9 cellular contexts compared by ENCODE assay signal in the genomic region with DNA sequence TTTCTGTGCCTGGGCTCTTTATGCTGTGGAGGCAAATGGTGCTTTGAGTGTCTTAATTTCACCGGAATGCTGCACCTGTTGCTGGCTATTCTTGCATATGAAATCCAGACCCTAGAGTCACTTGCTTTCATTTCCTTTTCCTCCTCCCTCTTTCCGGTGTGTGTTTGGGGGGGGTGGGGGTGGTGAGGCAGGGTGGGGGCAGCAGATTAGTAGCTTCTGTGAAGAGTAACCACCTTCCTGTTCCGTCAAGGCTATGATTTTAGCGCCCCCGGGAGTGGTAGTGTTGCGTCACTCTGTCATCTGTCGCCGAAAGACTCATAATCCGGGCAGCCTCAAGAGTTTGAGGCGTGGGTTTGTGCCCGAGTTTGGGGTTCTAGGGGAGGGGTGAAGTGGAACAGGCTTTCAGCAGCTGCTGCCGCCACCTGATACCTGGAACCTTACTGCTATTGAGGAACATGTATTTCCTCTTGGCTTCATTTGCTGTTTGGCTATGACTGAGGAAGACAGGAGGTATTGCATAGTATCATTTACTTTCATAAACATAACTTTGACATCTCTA. TPM values are rescaled to one million over a fixed set of nuclear protein-coding genes. Genes with fewer than 3 reads are reported as not detected.
A peak's percentile ranks its signal among the peaks of the same experiment; 100 is the strongest.
DNase-seq lines count a peak whose midpoint lies in the region; ATAC-seq, FAIRE-seq and TF ChIP-seq lines count a peak whose summit lies in the region.
"Had no signal": no experiment of that assay in that cellular context is flagged by ENCODE, and none has a peak within 500 bp of the region (broad histone marks: within the 10 kb centered on the region; RNA-seq: fewer than 3 reads in every experiment).

No MANE protein-coding gene starts in this region.

- H3K9ac ChIP-seq in HepG2 (ENCODE audit: insufficient read depth, low read depth, low read length): no peak overlapping the region

- TF ChIP-seq EP300 in HepG2 (IDR thresholded peaks at IDR 0.05; ENCODE audit: low read depth in 2 of 2, low read length in 2 of 2) (no peak), HepG2 (CRISPR knock-in tag; IDR thresholded peaks at IDR 0.05; ENCODE audit: borderline replicate concordance) (no peak)

- 92% methylated on average over 12 of the region's 12 CpGs for WGBS in HepG2 (ENCODE audit: low lambda C conversion rate)

- DNase-seq in A673 (ENCODE audit: low spot score) (peak; percentile 76), HepG2 (ENCODE audit: low spot score) (no peak), thoracic aorta (ENCODE audit: low spot score) (no peak), progenitor cell of endocrine pancreas (ENCODE audit: low spot score, unreplicated experiment) (no peak), pons (ENCODE audit: low spot score) (no peak)
- DNase-seq in activated CD8-positive, alpha-beta T cell treated with anti-CD3 and anti-CD28 coated beads for 36 hours: peak; percentile 92

- H3K4me2 ChIP-seq in HepG2 (ENCODE audit: low read depth, low read length): no peak overlapping the region

- no peak for FAIRE-seq in HepG2 (lab: Jason Lieb, UNC)

- CTCF ChIA-PET in A673 (lab: Charles Lee): no interaction called here
- CTCF ChIA-PET in activated CD8-positive, alpha-beta T cell treated with anti-CD3 and anti-CD28 coated beads for 36 hours (lab: Charles Lee): interaction anchor here (1.0 kb wide), 1 partner anchor 9 kb away, joined by 3 read pairs; no protein-coding TSS in a partner anchor
- CTCF ChIA-PET in HepG2 (lab: Yijun Ruan, JAX; ENCODE audit: low intra/inter-chr PET ratio, low total read pairs): no interaction called here

- TF ChIP-seq CTCF in A673 (conservative IDR thresholded peaks at IDR 0.05; ENCODE audit: low read depth, low read length): no peak
- no peak for TF ChIP-seq CTCF in activated CD8-positive, alpha-beta T cell treated with anti-CD3 and anti-CD28 coated beads for 36 hours (IDR thresholded peaks at IDR 0.05)
- TF ChIP-seq CTCF in HepG2 (CRISPR knock-in tag; IDR thresholded peaks at IDR 0.05): no peak
- TF ChIP-seq CTCF in thoracic aorta (IDR thresholded peaks at IDR 0.05): no peak
- no peak for TF ChIP-seq CTCF in progenitor cell of endocrine pancreas (IDR thresholded peaks at IDR 0.05; ENCODE audit: unreplicated experiment)

- peaks cover 50% of the 10 kb centered on the region for H3K4me1 Mint-ChIP-seq in activated CD8-positive, alpha-beta T cell treated with anti-CD3 and anti-CD28 coated beads for 36 hours (ENCODE audit: low read depth)
- peaks cover 49% of the 10 kb centered on the region for H3K4me1 Mint-ChIP-seq in progenitor cell of endocrine pancreas (ENCODE audit: low read depth)

- TF ChIP-seq POLR2A in HepG2 (IDR thresholded peaks at IDR 0.05; ENCODE audit: insufficient read depth in 1 of 2, low read depth in 2 of 2, low read length in 2 of 2): no peak

- H3K4me1 ChIP-seq in A673 (ENCODE audit: insufficient read depth, low read length, poor library complexity, severe bottlenecking) (peaks cover 28% of the 10 kb centered on the region), HepG2 (ENCODE audit: insufficient read depth, low read length) (peaks cover 75% of the 10 kb centered on the region), thoracic aorta (ENCODE audit: control insufficient read depth in 1 of 2, low read depth in 2 of 2) (peaks cover 21 to 61% of the 10 kb centered on the region in 2 donors)

- H3K9me3 ChIP-seq in A673 (ENCODE audit: low read depth, low read length, poor library complexity, severe bottlenecking) (no peaks in the 10 kb centered on the region), HepG2 (ENCODE audit: low read length) (no peaks in the 10 kb centered on the region), thoracic aorta (no peaks in the 10 kb centered on the region)

- intact Hi-C loops in A673 (cut with micrococcal nuclease; ENCODE audit: unreplicated experiment): no loop called here
- intact Hi-C loops in activated CD8-positive, alpha-beta T cell treated with anti-CD3 and anti-CD28 coated beads for 36 hours (cut with micrococcal nuclease): loop anchor here (1.0 kb wide), 1 partner anchor 9 kb away; no protein-coding TSS in a partner anchor
- intact Hi-C loops in HepG2 (cut with micrococcal nuclease; ENCODE audit: unreplicated experiment): no loop called here

- H3K36me3 ChIP-seq in A673 (ENCODE audit: insufficient read depth, low read length, poor library complexity, severe bottlenecking) (no peaks in the 10 kb centered on the region), HepG2 (replicated peaks in 1 of 2; ENCODE audit: control insufficient read depth in 1 of 2, insufficient read depth in 2 of 2, low read length in 2 of 2) (peaks cover 22 to 34% of the 10 kb centered on the region in 2 experiments; a peak in 4 of 5 replicates), thoracic aorta (no peaks in the 10 kb centered on the region)

- POLR2A ChIA-PET in A673 (lab: Charles Lee; ENCODE audit: low non-redundant PET): no interaction called here
- POLR2A ChIA-PET in activated CD8-positive, alpha-beta T cell treated with anti-CD3 and anti-CD28 coated beads for 36 hours (lab: Charles Lee): interaction anchor here (0.7 to 2.7 kb wide), 3 partner anchors 9 to 17 kb away, joined by 3 to 12 read pairs (median 3); no protein-coding TSS in a partner anchor
- POLR2A ChIA-PET in HepG2 (lab: Yijun Ruan, JAX): no interaction called here

- H3K4me3 Mint-ChIP-seq in activated CD8-positive, alpha-beta T cell treated with anti-CD3 and anti-CD28 coated beads for 36 hours: peak overlapping the region; percentile 71
- no peak overlapping the region for H3K4me3 Mint-ChIP-seq in progenitor cell of endocrine pancreas (ENCODE audit: low read depth)
- H3K4me3 Mint-ChIP-seq: brain had no signal

- H3K9me3 Mint-ChIP-seq in activated CD8-positive, alpha-beta T cell treated with anti-CD3 and anti-CD28 coated beads for 36 hours: no peaks in the 10 kb centered on the region
- no peaks in the 10 kb centered on the region for H3K9me3 Mint-ChIP-seq in progenitor cell of endocrine pancreas (ENCODE audit: low read depth)
- H3K9me3 Mint-ChIP-seq: brain had no signal

- no peaks in the 10 kb centered on the region for H3K27me3 ChIP-seq in A673 (replicated peaks; ENCODE audit: insufficient read depth, low read depth, low read length, poor library complexity)
- H3K27me3 ChIP-seq in HepG2 (ENCODE audit: control insufficient read depth in 1 of 2, insufficient read depth in 2 of 2, low read length in 2 of 2): no peaks in the 10 kb centered on the region
- no peaks in the 10 kb centered on the region for H3K27me3 ChIP-seq in thoracic aorta (replicated peaks; ENCODE audit: insufficient read depth)

- H3K4me3 ChIP-seq in A673 (ENCODE audit: low read depth, low read length, poor library complexity, severe bottlenecking): peak overlapping the region; percentile 14
- H3K4me3 ChIP-seq in HepG2 (replicated peaks in 1 of 3; ENCODE audit: insufficient read depth in 1 of 3, low read depth in 2 of 3, low read length in 3 of 3): no peak overlapping the region
- H3K4me3 ChIP-seq in thoracic aorta: peak overlapping the region; percentile 17

- TF ChIP-seq RAD21 in HepG2 (CRISPR knock-in tag; IDR thresholded peaks at IDR 0.05): no peak

- in situ Hi-C loops in HepG2 (cut with HindIII; ENCODE audit: extremely low pct_ligation_motif_present, low pct_unique_long_range_greater_than_20kb): no loop called here

- BruUV-seq in A673 (replicated peaks; lab: Mats Ljungman, UMichigan): no TSS peak
- no TSS peak for BruUV-seq in HepG2 (replicated peaks; lab: Mats Ljungman, UMichigan)

- ATAC-seq in GM19455 (IDR thresholded peaks at IDR 0.05; ENCODE audit: unreplicated experiment): peak; percentile 63
- peak; percentile 53 for ATAC-seq in HG03571 (IDR thresholded peaks at IDR 0.05; ENCODE audit: unreplicated experiment)
- ATAC-seq in activated CD8-positive, alpha-beta T cell treated with anti-CD3 and anti-CD28 coated beads for 36 hours: peak; percentile 89
- no peak for ATAC-seq in HepG2
- ATAC-seq in thoracic aorta (ENCODE audit: insufficient number of reproducible peaks, low FRiP score, low read depth): no peak

- H3K36me3 Mint-ChIP-seq in activated CD8-positive, alpha-beta T cell treated with anti-CD3 and anti-CD28 coated beads for 36 hours (ENCODE audit: low read depth): no peaks in the 10 kb centered on the region
- H3K36me3 Mint-ChIP-seq in progenitor cell of endocrine pancreas (ENCODE audit: insufficient read depth): peaks cover 6% of the 10 kb centered on the region

- no peaks in the 10 kb centered on the region for H3K27me3 Mint-ChIP-seq in activated CD8-positive, alpha-beta T cell treated with anti-CD3 and anti-CD28 coated beads for 36 hours
- H3K27me3 Mint-ChIP-seq in progenitor cell of endocrine pancreas: no peaks in the 10 kb centered on the region

- H3K27ac ChIP-seq in A673 (ENCODE audit: low read depth, low read length, poor library complexity, severe bottlenecking) (peak overlapping the region; percentile 63), HepG2 (ENCODE audit: extremely low read length, insufficient read depth, low read length) (no peak overlapping the region), thoracic aorta (no peak overlapping the region)

- no peak overlapping the region for H2AFZ ChIP-seq in HepG2 (ENCODE audit: low read length)

- peaks cover 94% of the 10 kb centered on the region for H3K79me2 ChIP-seq in HepG2 (ENCODE audit: insufficient read depth, low read length)

- H3K27ac Mint-ChIP-seq in activated CD8-positive, alpha-beta T cell treated with anti-CD3 and anti-CD28 coated beads for 36 hours: peak overlapping the region; percentile 88
- H3K27ac Mint-ChIP-seq in progenitor cell of endocrine pancreas: no peak overlapping the region

- H4K20me1 ChIP-seq in HepG2 (ENCODE audit: insufficient read depth, low read length): peaks cover 4% of the 10 kb centered on the region; the same call in 1 of the 2 replicates

RNA-seq across cellular contexts. Expression of a gene that starts 49.1 kb away (rescaled TPM):
- total RNA-seq in A673 (2021) (75.2 and 82.8 TPM in 2 replicates), HepG2 (2016; rRNA removed; fragmentation: Illumina TruSeq; extraction: Trizol) (85.4 and 102 TPM in 2 replicates), thoracic aorta (100 to 1,000 TPM; 163 to 243 TPM), progenitor cell of endocrine pancreas (249 and 263 TPM in 2 replicates)
- total RNA-seq in activated CD8-positive, alpha-beta T cell treated with anti-CD3 and anti-CD28 coated beads for 36 hours: 10 to 100 TPM; 53.9 to 58.5 TPM
- total RNA-seq in HepG2 (2016; cell fraction: cytosol; rRNA removed; fragmentation: Illumina TruSeq; extraction: Trizol; ENCODE audit: low read depth): 31.3 and 33.8 TPM in 2 replicates
- 82.8 and 99.8 TPM in 2 replicates for total RNA-seq in HepG2 (2016; cell fraction: insoluble cytoplasmic fraction; rRNA removed; fragmentation: Illumina TruSeq; extraction: Trizol)
- total RNA-seq in HepG2 (2016; cell fraction: membrane; rRNA removed; fragmentation: Illumina TruSeq; extraction: Trizol): 24.5 and 25.3 TPM in 2 replicates
- 238 and 263 TPM in 2 replicates for total RNA-seq in HepG2 (2016; cell fraction: nucleus; rRNA removed; fragmentation: Illumina TruSeq; extraction: Trizol)
- 116 and 119 TPM in 2 replicates for polyA plus RNA-seq in HepG2 (2011; rRNA removed)
- 80.3 and 114 TPM in 2 replicates for polyA plus RNA-seq in HepG2 (2011; cell fraction: cytosol; rRNA removed)
- polyA plus RNA-seq in HepG2 (2011; cell fraction: nucleus; rRNA removed): 157 and 177 TPM in 2 replicates
- polyA plus RNA-seq in HepG2 (2012): 163 and 168 TPM in 2 replicates
- 1.2 and 1.7 TPM in 2 replicates for polyA plus RNA-seq in HepG2 (2016; cell fraction: cytosol; fragmentation: Illumina TruSeq; extraction: Trizol; ENCODE audit: low read depth)
- polyA plus RNA-seq in HepG2 (2016; cell fraction: insoluble cytoplasmic fraction; fragmentation: Illumina TruSeq; extraction: Trizol; ENCODE audit: low read depth): 32.6 and 33.9 TPM in 2 replicates
- 2.6 and 3.8 TPM in 2 replicates for polyA plus RNA-seq in HepG2 (2016; cell fraction: membrane; fragmentation: Illumina TruSeq; extraction: Trizol; ENCODE audit: low read depth)
- polyA plus RNA-seq in HepG2 (2016; cell fraction: nucleus; fragmentation: Illumina TruSeq; extraction: Trizol; ENCODE audit: insufficient read depth, low read depth): 41.1 and 45.1 TPM in 2 replicates
- polyA minus RNA-seq in HepG2 (2011; rRNA and poly(A)+ RNA removed; ENCODE audit: low replicate concordance): 15.6 and 209 TPM in 2 replicates
- polyA minus RNA-seq in HepG2 (2011; cell fraction: cytosol; rRNA and poly(A)+ RNA removed): 248 and 267 TPM in 2 replicates
- 1,476 and 1,554 TPM in 2 replicates for polyA minus RNA-seq in HepG2 (2011; cell fraction: nucleus; rRNA and poly(A)+ RNA removed)

Comparison
In these comparisons a context has a peak if more than half of its experiments do, and no peak if none do; other contexts are left out.
1. DNase-seq: peak in A673 (single experiment) and activated CD8-positive, alpha-beta T cell treated with anti-CD3 and anti-CD28 coated beads for 36 hours (single experiment); none in HepG2 (single experiment), thoracic aorta (single experiment), progenitor cell of endocrine pancreas (single experiment) and pons (single experiment).
2. H3K4me3 ChIP-seq: peak in A673 (single experiment) and thoracic aorta (single experiment); none in HepG2 (0 of 3).
3. ATAC-seq: peak in GM19455 (single experiment), HG03571 (single experiment) and activated CD8-positive, alpha-beta T cell treated with anti-CD3 and anti-CD28 coated beads for 36 hours (single experiment); none in HepG2 (single experiment) and thoracic aorta (single experiment).